In the genomic region with DNA sequence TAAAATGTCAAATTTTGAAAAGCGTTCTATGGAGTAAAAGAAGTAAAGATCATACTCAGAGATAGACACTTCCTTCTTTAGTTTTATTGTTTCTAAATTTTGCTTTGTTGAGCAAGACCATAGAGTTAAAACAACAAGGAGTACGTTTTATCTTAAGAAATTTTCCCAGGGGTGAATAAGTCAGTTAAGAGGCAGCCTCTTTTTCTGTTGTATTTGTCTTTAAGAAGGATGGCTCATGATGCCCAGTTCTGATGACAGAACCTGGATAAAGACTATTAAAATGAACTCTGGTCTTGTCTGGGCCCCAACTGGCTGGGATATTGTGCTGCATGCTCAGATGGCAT, we compare ENCODE assay signal across 20 cellular contexts. TPM values are rescaled to one million over a fixed set of nuclear protein-coding genes. Genes with fewer than 3 reads are reported as not detected.
DNase-seq lines count a peak whose midpoint lies in the region; ATAC-seq and TF ChIP-seq lines count a peak whose summit lies in the region.
"Had no signal": no experiment of that assay in that cellular context is flagged by ENCODE, and none has a peak within 500 bp of the region (broad histone marks: within the 10 kb centered on the region; RNA-seq: fewer than 3 reads in every experiment).

No MANE protein-coding gene starts in this region.

- H3K4me1 ChIP-seq in right cardiac atrium (ENCODE audit: control insufficient read depth, insufficient read depth, low read length) (no peaks in the 10 kb centered on the region), upper lobe of right lung (peaks cover 5% of the 10 kb centered on the region)
- H3K4me1 ChIP-seq: BE2C, right atrium auricular region had no signal

- H3K36me3 ChIP-seq in upper lobe of right lung, result no peaks in the 10 kb centered on the region
- H3K36me3 ChIP-seq: BE2C, heart left ventricle, left lung, right atrium auricular region had no signal

- H3K9me3 ChIP-seq in right cardiac atrium (ENCODE audit: control insufficient read depth, low read length) (no peaks in the 10 kb centered on the region), upper lobe of right lung (no peaks in the 10 kb centered on the region)
- H3K9me3 ChIP-seq: BE2C, left lung, right atrium auricular region, SK-N-SH had no signal

- no peak for TF ChIP-seq CTCF in upper lobe of right lung (IDR thresholded peaks at IDR 0.05)

- ATAC-seq in right cardiac atrium, result peak in 1 of 2 donors; percentile 70
- ATAC-seq in left ventricle myocardium superior, result no peak
- ATAC-seq in upper lobe of right lung, result peak; percentile 13
- no peak for ATAC-seq in HG03342 (IDR thresholded peaks at IDR 0.05; ENCODE audit: unreplicated experiment)
- no peak for ATAC-seq in HG02763 (IDR thresholded peaks at IDR 0.05; ENCODE audit: unreplicated experiment)

- H3K4me3 ChIP-seq in right cardiac atrium (ENCODE audit: low read length), result no peak overlapping the region
- no peak overlapping the region for H3K4me3 ChIP-seq in upper lobe of right lung
- H3K4me3 ChIP-seq: heart left ventricle, left lung, right atrium auricular region had no signal

- no peaks in the 10 kb centered on the region for H3K27me3 ChIP-seq in right cardiac atrium (ENCODE audit: control insufficient read depth, insufficient read depth)
- no peaks in the 10 kb centered on the region for H3K27me3 ChIP-seq in upper lobe of right lung
- H3K27me3 ChIP-seq: BE2C, heart left ventricle, left lung, right atrium auricular region had no signal

- H3K27ac ChIP-seq in right cardiac atrium (ENCODE audit: low read length) (peak overlapping the region; percentile 34), upper lobe of right lung (no peak overlapping the region)
- H3K27ac ChIP-seq: right atrium auricular region had no signal

- DNase-seq in right cardiac atrium (no peak), left ventricle myocardium superior (no peak), NOMO-1 treated with DMSO at 0.1 percent for 48 hours (lab: John Stamatoyannopoulos, UW; ENCODE audit: unreplicated experiment) (peak; percentile 68), amniotic epithelial cell (ENCODE audit: low read depth) (peak; percentile 86), upper lobe of right lung (no peak), kidney tubule cell (ENCODE audit: low spot score) (no peak)
- DNase-seq: activated effector memory CD4-positive, alpha-beta T cell treated with Interleukin-2 at 50 U/mL for 16 hours; BE2C; cerebellar nuclear complex; EL; heart left ventricle; left lung; NCI-H2081; nephron progenitor cell; NK-92 treated with Interleukin-12 subunit alpha and Interleukin-12 subunit beta, amount 100 ng/mL, for 24 hours; SK-N-SH; stimulated activated CD4-positive, alpha-beta T cell treated with anti-CD3 and anti-CD28 coated beads, Interleukin-4, amount 100 ng/mL, for 1 hour had no signal

- intact Hi-C loops in right cardiac atrium (cut with DNase I) (no loop called here), left ventricle myocardium superior (cut with micrococcal nuclease) (no loop called here), upper lobe of right lung (cut with DNase I) (no loop called here)

- 40% methylated on average over 2 of the region's 2 CpGs for WGBS in right cardiac atrium

RNA-seq across cellular contexts. Expression of a gene that starts 10.6 kb away (rescaled TPM):
- total RNA-seq in right cardiac atrium, result under 1 TPM; 0.28 to 0.46 (median 0.38) TPM
- polyA plus RNA-seq in right cardiac atrium, result 0.18 TPM
- total RNA-seq in left ventricle myocardium superior, result 0.15 TPM
- 1.6 TPM for total RNA-seq in upper lobe of right lung
- polyA plus RNA-seq: SK-N-SH had no signal

RNA-seq across cellular contexts. Expression of a gene that starts 54.2 kb away (rescaled TPM):
- 1 to 10 TPM in 2 of 4 donors, under 1 TPM in 2; 0.39 to 4.1 (median 1.8) TPM for total RNA-seq in right cardiac atrium
- polyA plus RNA-seq in right cardiac atrium, result 0.93 TPM
- total RNA-seq in left ventricle myocardium superior, result 2.4 TPM
- total RNA-seq in upper lobe of right lung, result 21.5 TPM
- polyA plus RNA-seq: SK-N-SH had no signal

Comparison
In these comparisons a context has a peak if more than half of its experiments do, and no peak if none do; other contexts are left out.
1. DNase-seq: peak in NOMO-1 treated with DMSO at 0.1 percent for 48 hours (single experiment) and amniotic epithelial cell (single experiment); none in right cardiac atrium (0 of 3), left ventricle myocardium superior (single experiment), upper lobe of right lung (single experiment) and kidney tubule cell (single experiment).